Comparison of ENCODE assay signal across 14 cellular contexts in the genomic region with DNA sequence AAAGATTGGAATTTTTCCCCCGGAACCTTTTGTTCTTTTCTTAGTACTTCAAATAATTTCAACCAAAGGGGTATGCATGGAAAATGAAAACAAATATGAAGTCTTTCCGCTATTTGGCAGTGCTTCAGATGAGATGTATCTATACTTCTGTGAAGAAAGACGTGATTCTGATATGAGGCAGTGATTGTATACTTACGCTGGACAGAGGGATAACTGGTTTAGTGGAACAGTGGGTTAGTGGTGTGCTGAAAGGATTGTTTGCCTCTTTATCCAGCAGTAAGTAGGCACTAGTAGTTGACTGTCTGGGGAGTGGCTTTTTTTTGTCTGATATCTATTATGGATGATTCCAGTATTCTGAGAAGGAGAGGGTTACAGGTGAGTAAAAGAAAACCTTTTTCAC.
DNase-seq lines count a peak whose midpoint lies in the region; ATAC-seq and TF ChIP-seq lines count a peak whose summit lies in the region.
"Had no signal": no experiment of that assay in that cellular context is flagged by ENCODE, and none has a peak within 500 bp of the region (broad histone marks: within the 10 kb centered on the region; RNA-seq: fewer than 3 reads in every experiment).

No MANE protein-coding gene starts in this region.

- POLR2A ChIA-PET in OCI-LY7 (lab: Charles Lee) = interaction anchor here (0.8 to 1.3 kb wide), 4 partner anchors 12 to 94 kb away, joined by 3 to 5 read pairs (median 3); no protein-coding TSS in a partner anchor

- CTCF ChIA-PET in OCI-LY7 (lab: Charles Lee; ENCODE audit: unreplicated experiment) = interaction anchor here (2.0 kb wide), 1 partner anchor 178 kb away, joined by 4 read pairs; the partner anchor contains the start of gene GPBP1L1

- no peaks in the 10 kb centered on the region for H3K9me2 ChIP-seq in OCI-LY7 (ENCODE audit: insufficient read depth, low read length)
- H3K9me2 ChIP-seq in GM23338 (ENCODE audit: insufficient read depth) = no peaks in the 10 kb centered on the region

- no peak for TF ChIP-seq EP300 in sigmoid colon (IDR thresholded peaks at IDR 0.05)

- DNase-seq in NCI-H2029 treated with DMSO at 0.1 percent for 48 hours (lab: John Stamatoyannopoulos, UW) (peak; percentile 84), NCI-H2029 (lab: John Stamatoyannopoulos, UW) (no peak), OCI-LY7 (ENCODE audit: low spot score) (no peak), esophagus squamous epithelium (lab: John Stamatoyannopoulos, UW) (no peak), sigmoid colon (no peak), NOMO-1 treated with dmso at 0.1 percent for 144 hours (lab: John Stamatoyannopoulos, UW; ENCODE audit: unreplicated experiment) (no peak), GM23338 (ENCODE audit: low spot score) (no peak)
- DNase-seq: ACHN, activated T-cell treated with anti-CD3 and anti-CD28 coated beads for 4 hours, NCI-H524 had no signal

- BruUV-seq in OCI-LY7 (replicated peaks; lab: Mats Ljungman, UMichigan) = no TSS peak

- H3K9me3 Mint-ChIP-seq in GM23338 = no peaks in the 10 kb centered on the region
- H3K9me3 Mint-ChIP-seq: central memory CD8-positive, alpha-beta T cell; T-helper 2 cell treated with Interferon-gamma antibody and Interleukin-4, amounts not matched to agents 5 μg/mL and 100 μg/mL, for 36 hours; type B pancreatic cell had no signal

- H3K4me3 Mint-ChIP-seq in GM23338 = no peak overlapping the region
- H3K4me3 Mint-ChIP-seq: central memory CD8-positive, alpha-beta T cell; T-helper 2 cell treated with Interferon-gamma antibody and Interleukin-4, amounts not matched to agents 5 μg/mL and 100 μg/mL, for 36 hours; type B pancreatic cell had no signal

- H3K27me3 ChIP-seq in esophagus squamous epithelium (no peaks in the 10 kb centered on the region), sigmoid colon (no peaks in the 10 kb centered on the region), GM23338 (ENCODE audit: insufficient read depth) (no peaks in the 10 kb centered on the region)

- WGBS in esophagus squamous epithelium, 2 donors = 38 to 54% methylated on average over 4 of the region's 4 CpGs
- WGBS in sigmoid colon, 2 donors = 59 to 69% methylated on average over 4 of the region's 4 CpGs

- H3K4me1 ChIP-seq in OCI-LY7 (ENCODE audit: insufficient read depth, low read length, poor library complexity, severe bottlenecking) (peaks cover 58% of the 10 kb centered on the region), esophagus squamous epithelium (peaks cover 0 to 24% (median 0%) of the 10 kb centered on the region in 3 donors), sigmoid colon (peaks cover 0 to 20% (median 9%) of the 10 kb centered on the region in 4 donors), GM23338 (ENCODE audit: insufficient read depth) (peaks cover 4% of the 10 kb centered on the region; the same call in 1 of the 2 replicates)

- peaks cover 28% of the 10 kb centered on the region; the same call in 2 of the 3 replicates for H3K4me1 Mint-ChIP-seq in GM23338

- H3K36me3 Mint-ChIP-seq in GM23338 (ENCODE audit: low read depth) = no peaks in the 10 kb centered on the region
- H3K36me3 Mint-ChIP-seq: type B pancreatic cell had no signal

- H3K4me2 ChIP-seq in OCI-LY7 (ENCODE audit: low read length) (peak overlapping the region; percentile 70; the same call in 1 of the 2 replicates), GM23338 (no peak overlapping the region)

- H3K9me3 ChIP-seq in OCI-LY7 (ENCODE audit: low read length) (peaks cover 4% of the 10 kb centered on the region; the same call in 1 of the 2 replicates), esophagus squamous epithelium (no peaks in the 10 kb centered on the region), sigmoid colon (no peaks in the 10 kb centered on the region)

- H3K79me2 ChIP-seq in OCI-LY7 (ENCODE audit: insufficient read depth, low read depth, low read length) (peaks cover 78% of the 10 kb centered on the region), GM23338 (replicated peaks; ENCODE audit: insufficient read depth) (peaks cover 54% of the 10 kb centered on the region)

- no peak overlapping the region for H3K27ac Mint-ChIP-seq in GM23338
- H3K27ac Mint-ChIP-seq: T-helper 2 cell treated with Interferon-gamma antibody and Interleukin-4, amounts not matched to agents 5 μg/mL and 100 μg/mL, for 36 hours; type B pancreatic cell had no signal

- TF ChIP-seq POLR2A in esophagus squamous epithelium (IDR thresholded peaks at IDR 0.05) (no peak), sigmoid colon (IDR thresholded peaks at IDR 0.05) (no peak)

- TF ChIP-seq CTCF in OCI-LY7 (conservative IDR thresholded peaks at IDR 0.05; ENCODE audit: low read length) (no peak), esophagus squamous epithelium (IDR thresholded peaks at IDR 0.05) (no peak), sigmoid colon (IDR thresholded peaks at IDR 0.05) (no peak), GM23338 (conservative IDR thresholded peaks at IDR 0.05; ENCODE audit: low read depth in 2 of 2) (no peak)

- H3K27ac ChIP-seq in OCI-LY7 (ENCODE audit: low read depth, low read length, poor library complexity, severe bottlenecking) = no peak overlapping the region
- no peak overlapping the region for H3K27ac ChIP-seq in esophagus squamous epithelium
- peak overlapping the region in 1 of 4 donors; percentile 2 for H3K27ac ChIP-seq in sigmoid colon
- no peak overlapping the region for H3K27ac ChIP-seq in GM23338 (ENCODE audit: low read depth)

- ATAC-seq in GM23338 (no peak), GM21825 (IDR thresholded peaks at IDR 0.05; ENCODE audit: unreplicated experiment) (no peak)

- H3K27me3 Mint-ChIP-seq in GM23338 (ENCODE audit: insufficient read depth, low read depth, poor library complexity) = peaks cover under 1% of the 10 kb centered on the region
- H3K27me3 Mint-ChIP-seq: central memory CD8-positive, alpha-beta T cell; type B pancreatic cell had no signal

- no peaks in the 10 kb centered on the region for H3F3A ChIP-seq in GM23338 (replicated peaks; ENCODE audit: low read depth)

- H4K20me1 ChIP-seq in OCI-LY7 (ENCODE audit: insufficient read depth, low read length) = peaks cover 22% of the 10 kb centered on the region; the same call in 1 of the 2 replicates
- peaks cover 2% of the 10 kb centered on the region; the same call in 1 of the 2 replicates for H4K20me1 ChIP-seq in GM23338 (replicated peaks; ENCODE audit: insufficient read depth)

- H2AFZ ChIP-seq in OCI-LY7 (ENCODE audit: low read length) = no peak overlapping the region
- no peak overlapping the region for H2AFZ ChIP-seq in GM23338

- H3K36me3 ChIP-seq in OCI-LY7 (ENCODE audit: insufficient read depth, low read length) (no peaks in the 10 kb centered on the region), esophagus squamous epithelium (no peaks in the 10 kb centered on the region), sigmoid colon (no peaks in the 10 kb centered on the region), GM23338 (ENCODE audit: insufficient read depth) (no peaks in the 10 kb centered on the region)

- H3K4me3 ChIP-seq in OCI-LY7 (ENCODE audit: low read depth, low read length, poor library complexity, severe bottlenecking) = no peak overlapping the region
- peak overlapping the region in 3 of 4 donors; percentile 16 to 46 (median 31) for H3K4me3 ChIP-seq in esophagus squamous epithelium
- H3K4me3 ChIP-seq in sigmoid colon = peak overlapping the region; percentile 7 to 44 (median 36)
- no peak overlapping the region for H3K4me3 ChIP-seq in GM23338

- intact Hi-C loops in OCI-LY7 (cut with micrococcal nuclease; ENCODE audit: unreplicated experiment) (no loop called here), esophagus squamous epithelium (cut with DNase I) (no loop called here), sigmoid colon (cut with DNase I) (no loop called here)

TF ChIP-seq in GM23338, 12 proteins besides CTCF, POLR2A, EP300 and RAD21 (continues in another document):
- TF ChIP-seq EZH2 (IDR thresholded peaks at IDR 0.05; ENCODE audit: low read depth, unreplicated experiment) (no peak), EZH2phosphoT487 (IDR thresholded peaks at IDR 0.05; ENCODE audit: unreplicated experiment) (no peak), ZNF114 (CRISPR knock-in tag; IDR thresholded peaks at IDR 0.05) (no peak)

Comparison
In these comparisons a context has a peak if more than half of its experiments do, and no peak if none do; other contexts are left out.
1. H3K4me3 ChIP-seq: peak in esophagus squamous epithelium (3 of 4) and sigmoid colon (4 of 4); none in OCI-LY7 (single experiment) and GM23338 (single experiment).